Comparison of ENCODE assay signal across 18 cellular contexts in the genomic region with DNA sequence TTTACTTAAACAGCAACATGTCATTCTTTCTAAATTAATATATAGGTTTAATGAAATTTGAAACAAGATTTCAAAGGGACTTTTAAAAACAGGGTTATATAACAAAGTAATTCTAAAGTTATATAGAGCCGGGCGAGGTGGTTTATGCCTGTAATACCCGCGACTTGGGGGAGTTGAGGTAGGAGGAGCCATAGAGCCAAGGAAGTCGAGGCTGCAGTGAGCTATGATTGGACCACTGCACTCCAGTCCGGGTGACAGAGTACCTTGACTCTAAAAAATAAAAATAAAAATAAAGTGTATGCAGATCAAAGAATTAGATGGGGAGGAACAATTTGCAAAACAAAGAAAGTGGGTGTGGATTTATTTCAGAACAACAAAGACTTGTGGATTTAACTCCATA.
DNase-seq lines count a peak whose midpoint lies in the region; ATAC-seq, FAIRE-seq and TF ChIP-seq lines count a peak whose summit lies in the region.
"Had no signal": no experiment of that assay in that cellular context is flagged by ENCODE, and none has a peak within 500 bp of the region (broad histone marks: within the 10 kb centered on the region; RNA-seq: fewer than 3 reads in every experiment).

No MANE protein-coding gene starts in this region.

- peaks cover 2% of the 10 kb centered on the region for H3K27me3 Mint-ChIP-seq in neural progenitor cell (ENCODE audit: insufficient read depth, low read depth)

- H3K23ac ChIP-seq in H1 (ENCODE audit: insufficient read length): no peak overlapping the region

- H2BK5ac ChIP-seq in H1 (ENCODE audit: low read depth, low read length): no peak overlapping the region

- no peak overlapping the region for H3K56ac ChIP-seq in H1 (replicated peaks; ENCODE audit: insufficient read length, low read depth, low read length)

- H2BK12ac ChIP-seq in H1 (ENCODE audit: low read depth, low read length): no peak overlapping the region

- no peak for TF ChIP-seq EP300 in H1 (IDR thresholded peaks at IDR 0.05; ENCODE audit: borderline replicate concordance in 1 of 2, low read depth in 2 of 2, low read length in 2 of 2)

- TF ChIP-seq RAD21 in H1 (IDR thresholded peaks at IDR 0.05 in 1 of 2, conservative IDR thresholded peaks at IDR 0.05 in 1 of 2; ENCODE audit: low read depth in 2 of 2, low read length in 2 of 2): peak; percentile 6 to 18; a peak in 1 of 4 replicates

- POLR2A ChIA-PET in H1 (lab: Charles Lee; ENCODE audit: partially characterized antibody) (no interaction called here), PC-9 (lab: Charles Lee; ENCODE audit: unreplicated experiment) (no interaction called here)

- no peaks in the 10 kb centered on the region for H3K4me1 Mint-ChIP-seq in neural progenitor cell
- H3K4me1 Mint-ChIP-seq: CD4-positive, alpha-beta memory T cell had no signal

- H4K8ac ChIP-seq in H1 (ENCODE audit: extremely low read depth, insufficient read depth, low read length): no peak overlapping the region

- H3K4me3 Mint-ChIP-seq in neural progenitor cell: no peak overlapping the region
- H3K4me3 Mint-ChIP-seq: CD4-positive, alpha-beta memory T cell; HFFc6 had no signal

- no peaks in the 10 kb centered on the region for H3K36me3 ChIP-seq in H7 (replicated peaks; ENCODE audit: control insufficient read depth, insufficient read depth, low read length)
- H3K36me3 ChIP-seq in Loucy (ENCODE audit: insufficient read depth, low read length): no peaks in the 10 kb centered on the region
- no peaks in the 10 kb centered on the region for H3K36me3 ChIP-seq in H1 (ENCODE audit: control insufficient read depth in 2 of 4, insufficient read depth in 4 of 4, low read length in 3 of 4)
- no peaks in the 10 kb centered on the region for H3K36me3 ChIP-seq in neural progenitor cell
- H3K36me3 ChIP-seq in PC-9 (ENCODE audit: low read depth): no peaks in the 10 kb centered on the region

- H3K14ac ChIP-seq in H1 (ENCODE audit: insufficient read length): no peak overlapping the region

- intact Hi-C loops in PC-9 (cut with micrococcal nuclease; ENCODE audit: unreplicated experiment): no loop called here

- no peak overlapping the region for H4K91ac ChIP-seq in H1 (replicated peaks; ENCODE audit: insufficient read length, low read length)

- H3K9me3 Mint-ChIP-seq in neural progenitor cell: no peaks in the 10 kb centered on the region
- H3K9me3 Mint-ChIP-seq: CD4-positive, alpha-beta memory T cell had no signal

- H3K27ac ChIP-seq in H1 (ENCODE audit: low read depth, low read length) (no peak overlapping the region), neural progenitor cell (no peak overlapping the region), PC-9 (no peak overlapping the region), coronary artery (no peak overlapping the region)
- H3K27ac ChIP-seq: GM23248 had no signal

- H3K4ac ChIP-seq in H1 (replicated peaks; ENCODE audit: insufficient read length, low read depth, low read length): no peak overlapping the region

- H3K4me2 ChIP-seq in Loucy (ENCODE audit: low read depth, low read length, poor library complexity, severe bottlenecking) (no peak overlapping the region), H1 (ENCODE audit: insufficient read depth in 1 of 2, low read depth in 2 of 2, low read length in 2 of 2) (no peak overlapping the region), neural progenitor cell (no peak overlapping the region), PC-9 (no peak overlapping the region)

- H2AFZ ChIP-seq in Loucy (ENCODE audit: low read length) (no peak overlapping the region), H1 (ENCODE audit: low read length) (no peak overlapping the region), neural progenitor cell (replicated peaks) (no peak overlapping the region), PC-9 (no peak overlapping the region)
- H2AFZ ChIP-seq: GM23248 had no signal

- H3K4me3 ChIP-seq in H7 (ENCODE audit: insufficient read depth, low read depth, low read length) (no peak overlapping the region), Loucy (ENCODE audit: low read length, poor library complexity, severe bottlenecking) (no peak overlapping the region), H1 (ENCODE audit: extremely low read depth in 1 of 4, insufficient read depth in 2 of 4, low read depth in 3 of 4, low read length in 4 of 4) (no peak overlapping the region), neural progenitor cell (no peak overlapping the region), PC-9 (no peak overlapping the region), coronary artery (no peak overlapping the region)
- H3K4me3 ChIP-seq: GM23248 had no signal

- H3K23me2 ChIP-seq in H1 (ENCODE audit: low read depth, low read length): no peaks in the 10 kb centered on the region

- TF ChIP-seq POLR2A in H1 (IDR thresholded peaks at IDR 0.05; ENCODE audit: control extremely low read depth in 1 of 2, low read depth in 2 of 2, low read length in 2 of 2): no peak

- H3K27ac Mint-ChIP-seq in neural progenitor cell: no peak overlapping the region
- H3K27ac Mint-ChIP-seq: CD4-positive, alpha-beta memory T cell; HFFc6 had no signal

- DNase-seq in H7 (peak; percentile 12), H1 (ENCODE audit: low read depth in 1 of 2, low spot score in 2 of 2) (no peak), neural progenitor cell (ENCODE audit: low spot score) (no peak), PC-9 (no peak), coronary artery (ENCODE audit: low spot score) (no peak), NCI-H2227 (lab: John Stamatoyannopoulos, UW; ENCODE audit: unreplicated experiment) (no peak)
- DNase-seq: C1 segment of cervical spinal cord; Calu3; CD4-positive, alpha-beta memory T cell; COR-L47; DMS53; DMS79 treated with DMSO at 0.1 percent for 48 hours; GM23248; HFFc6 had no signal

- no peak overlapping the region for H4K5ac ChIP-seq in H1 (ENCODE audit: insufficient read length, low read depth, low read length)

- no peak overlapping the region for H2AK5ac ChIP-seq in H1 (ENCODE audit: low read depth, low read length)

- no peak overlapping the region for H2BK15ac ChIP-seq in H1 (ENCODE audit: low read length)

- H3K9me2 ChIP-seq in Loucy (replicated peaks; ENCODE audit: low read depth, low read length): no peaks in the 10 kb centered on the region
- no peaks in the 10 kb centered on the region for H3K9me2 ChIP-seq in PC-9 (ENCODE audit: insufficient read depth)

- H3K18ac ChIP-seq in H1 (ENCODE audit: extremely low read depth, low read length): no peak overlapping the region

- H2BK20ac ChIP-seq in H1 (ENCODE audit: low read length): no peak overlapping the region

- FAIRE-seq in H1 (lab: Jason Lieb, UNC): no peak
- FAIRE-seq: GM12892, H54 had no signal

- H3F3A ChIP-seq in Loucy (ENCODE audit: low read depth) (no peaks in the 10 kb centered on the region), neural progenitor cell (ENCODE audit: low read depth) (no peaks in the 10 kb centered on the region), PC-9 (ENCODE audit: insufficient read depth, low read depth) (no peaks in the 10 kb centered on the region)

- TF ChIP-seq CTCF in Loucy (conservative IDR thresholded peaks at IDR 0.05; ENCODE audit: low read length) (0 out of 2 replicates have a peak, but pooled peaks have one; percentile 8), H1 (IDR thresholded peaks at IDR 0.05; ENCODE audit: control extremely low read depth in 1 of 3, insufficient read depth in 1 of 3, low read depth in 1 of 3, low read length in 3 of 3) (peak in 2 of 3 experiments; percentile 14 to 30; a peak in 1 of 4 replicates), neural progenitor cell (IDR thresholded peaks at IDR 0.05) (peak; percentile 12), PC-9 (conservative IDR thresholded peaks at IDR 0.05) (no peak), coronary artery (IDR thresholded peaks at IDR 0.05) (no peak)

- CTCF ChIA-PET in H1 (lab: Charles Lee; ENCODE audit: partially characterized antibody): interaction anchor here (0.8 to 2.2 kb wide), 3 partner anchors 25 to 54 kb away, joined by 3 to 9 read pairs (median 3); no protein-coding TSS in a partner anchor
- CTCF ChIA-PET in PC-9 (lab: Charles Lee): no interaction called here

- H4K20me1 ChIP-seq in Loucy (ENCODE audit: insufficient read depth, low read length, poor library complexity, severe bottlenecking) (no peaks in the 10 kb centered on the region), H1 (replicated peaks in 1 of 2; ENCODE audit: control insufficient read depth in 1 of 2, insufficient read depth in 2 of 2, low read length in 2 of 2) (no peaks in the 10 kb centered on the region), neural progenitor cell (ENCODE audit: low read depth) (no peaks in the 10 kb centered on the region), PC-9 (ENCODE audit: insufficient read depth) (no peaks in the 10 kb centered on the region)

- no peaks in the 10 kb centered on the region for H3K36me3 Mint-ChIP-seq in neural progenitor cell
- H3K36me3 Mint-ChIP-seq: CD4-positive, alpha-beta memory T cell had no signal

- no peak for ATAC-seq in GM19455 (IDR thresholded peaks at IDR 0.05; ENCODE audit: unreplicated experiment)

- H3K79me1 ChIP-seq in H1 (ENCODE audit: low read depth, low read length): no peaks in the 10 kb centered on the region

- no peaks in the 10 kb centered on the region for H3K4me1 ChIP-seq in Loucy (ENCODE audit: insufficient read depth, low read length, poor library complexity, severe bottlenecking)
- H3K4me1 ChIP-seq in H1 (replicated peaks in 1 of 4; ENCODE audit: control insufficient read depth in 3 of 4, insufficient read depth in 4 of 4, low read length in 3 of 4): peaks cover 2 to 8% (median 5%) of the 10 kb centered on the region in 4 experiments; a peak in 4 of 7 replicates
- H3K4me1 ChIP-seq in neural progenitor cell: no peaks in the 10 kb centered on the region
- H3K4me1 ChIP-seq in PC-9 (replicated peaks; ENCODE audit: insufficient read depth): no peaks in the 10 kb centered on the region

- H3K9ac ChIP-seq in Loucy (ENCODE audit: low read depth, low read length, poor library complexity, severe bottlenecking) (no peak overlapping the region), H1 (replicated peaks in 1 of 4; ENCODE audit: extremely low read depth in 1 of 4, low read depth in 3 of 4, low read length in 3 of 4) (no peak overlapping the region), neural progenitor cell (no peak overlapping the region)
- H3K9ac ChIP-seq: GM23248 had no signal

- no TSS peak for BruUV-seq in PC-9 (replicated peaks; lab: Mats Ljungman, UMichigan)

- H3K27me3 ChIP-seq in H7 (ENCODE audit: control insufficient read depth, insufficient read depth, low read length) (no peaks in the 10 kb centered on the region), Loucy (ENCODE audit: insufficient read depth, low read length, poor library complexity, severe bottlenecking) (no peaks in the 10 kb centered on the region), H1 (replicated peaks in 1 of 4; ENCODE audit: control insufficient read depth in 3 of 4, extremely low read depth in 1 of 4, insufficient read depth in 3 of 4, low read length in 3 of 4) (no peaks in the 10 kb centered on the region), neural progenitor cell (no peaks in the 10 kb centered on the region), PC-9 (ENCODE audit: insufficient read depth, low read depth) (peaks cover 31% of the 10 kb centered on the region)

- H3K9me3 ChIP-seq in Loucy (ENCODE audit: insufficient read depth, low read depth, low read length) (no peaks in the 10 kb centered on the region), H1 (ENCODE audit: insufficient read depth in 2 of 2, low read depth in 1 of 2, low read length in 1 of 2) (no peaks in the 10 kb centered on the region), neural progenitor cell (ENCODE audit: low read depth) (no peaks in the 10 kb centered on the region), PC-9 (ENCODE audit: insufficient read depth, low read depth) (no peaks in the 10 kb centered on the region)

- H2BK120ac ChIP-seq in H1 (replicated peaks; ENCODE audit: low read depth, low read length): no peak overlapping the region

- 75% methylated on average over 6 of the region's 6 CpGs; no CpG with 5 or more reads in 1 of the 2 experiments for WGBS in H1 (ENCODE audit: extremely low coverage in 1 of 2, insufficient coverage in 1 of 2, insufficient read length in 1 of 2, insufficient replicate concordance in 2 of 2, low coverage in 1 of 2, low lambda C conversion rate in 2 of 2, missing lambda C conversion rate in 1 of 2), 2 experiments

- H3K79me2 ChIP-seq in Loucy (ENCODE audit: insufficient read depth, low read length): no peaks in the 10 kb centered on the region
- no peaks in the 10 kb centered on the region for H3K79me2 ChIP-seq in H1 (ENCODE audit: control insufficient read depth in 1 of 2, insufficient read depth in 2 of 2, low read length in 2 of 2)
- no peaks in the 10 kb centered on the region for H3K79me2 ChIP-seq in neural progenitor cell (ENCODE audit: low read depth)
- H3K79me2 ChIP-seq in PC-9 (ENCODE audit: low read depth): no peaks in the 10 kb centered on the region

Comparison
In these comparisons a context has a peak if more than half of its experiments do, and no peak if none do; other contexts are left out.
1. CTCF ChIP-seq: peak in Loucy (single experiment), H1 (2 of 3) and neural progenitor cell (single experiment); none in PC-9 (single experiment) and coronary artery (single experiment).